ENCODE assay signal across 1 cellular context in the genomic region with DNA sequence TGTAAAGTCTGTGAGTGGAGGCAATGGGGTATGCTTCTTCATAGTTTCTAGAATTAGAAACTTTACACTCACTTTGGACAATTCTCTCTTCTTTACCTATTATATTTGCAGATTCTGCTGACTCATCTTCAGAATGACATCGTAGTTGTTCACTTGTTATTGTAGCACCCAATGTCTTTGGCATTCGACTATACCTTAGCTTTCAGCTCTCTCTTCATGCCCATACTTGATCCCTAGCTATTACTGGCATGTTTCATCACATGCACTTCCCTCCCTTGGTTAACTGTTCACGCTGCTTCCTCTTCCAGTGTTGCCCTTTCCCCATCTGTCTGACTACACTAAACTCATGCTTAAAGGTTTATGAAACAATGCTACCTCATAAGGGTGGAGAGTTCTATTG.
TF ChIP-seq lines count a peak whose summit lies in the region.

No MANE protein-coding gene starts in this region.

TF ChIP-seq in K562, 482 proteins besides CTCF, POLR2A, EP300 and RAD21 (continued from another document):
- TF ChIP-seq SOX6 (IDR thresholded peaks at IDR 0.05) (no peak), LARP7 (IDR thresholded peaks at IDR 0.05) (no peak), KLF1 (tag; IDR thresholded peaks at IDR 0.05) (no peak), KHSRP (IDR thresholded peaks at IDR 0.05) (no peak), MAFG (tag; conservative IDR thresholded peaks at IDR 0.05) (peak; percentile 95), NCOA6 (IDR thresholded peaks at IDR 0.05) (no peak), ZNF780A (CRISPR knock-in tag; IDR thresholded peaks at IDR 0.05) (no peak), NFE2L1 (tag; IDR thresholded peaks at IDR 0.05; ENCODE audit: borderline replicate concordance, low read depth) (peak; percentile 75), ZNF316 (IDR thresholded peaks at IDR 0.05) (peak; percentile 96), PPARD (CRISPR knock-in tag; IDR thresholded peaks at IDR 0.05) (no peak), ESRRA (IDR thresholded peaks at IDR 0.05; ENCODE audit: borderline replicate concordance, low read depth) (no peak), NCOA4 (IDR thresholded peaks at IDR 0.05; ENCODE audit: partially characterized antibody) (no peak), CREBBP (IDR thresholded peaks at IDR 0.05; ENCODE audit: low read depth, low read length) (no peak), MCM3 (IDR thresholded peaks at IDR 0.05) (no peak), MAFF (IDR thresholded peaks at IDR 0.05; ENCODE audit: low read length) (peak; percentile 77), DIDO1 (tag; IDR thresholded peaks at IDR 0.05; ENCODE audit: low read depth) (no peak), ELF4 (CRISPR knock-in tag; IDR thresholded peaks at IDR 0.05) (no peak), RBM15 (IDR thresholded peaks at IDR 0.05; ENCODE audit: insufficient read depth, low read length) (no peak), GATAD2B (IDR thresholded peaks at IDR 0.05; ENCODE audit: borderline replicate concordance) (no peak), ESRRB (CRISPR knock-in tag; IDR thresholded peaks at IDR 0.05; ENCODE audit: borderline replicate concordance) (no peak), MTA2 (IDR thresholded peaks at IDR 0.05; ENCODE audit: low read depth) (no peak), MAFK (IDR thresholded peaks at IDR 0.05; ENCODE audit: low read length) (peak; percentile 66; the same call in 1 of the 2 replicates), FUS (optimal IDR thresholded peaks at IDR 0.05; ENCODE audit: low read depth, low read length) (no peak), NFE2 (IDR thresholded peaks at IDR 0.05; ENCODE audit: low read depth) (peak; percentile 71)
- TF ChIP-seq, protein P1, sequence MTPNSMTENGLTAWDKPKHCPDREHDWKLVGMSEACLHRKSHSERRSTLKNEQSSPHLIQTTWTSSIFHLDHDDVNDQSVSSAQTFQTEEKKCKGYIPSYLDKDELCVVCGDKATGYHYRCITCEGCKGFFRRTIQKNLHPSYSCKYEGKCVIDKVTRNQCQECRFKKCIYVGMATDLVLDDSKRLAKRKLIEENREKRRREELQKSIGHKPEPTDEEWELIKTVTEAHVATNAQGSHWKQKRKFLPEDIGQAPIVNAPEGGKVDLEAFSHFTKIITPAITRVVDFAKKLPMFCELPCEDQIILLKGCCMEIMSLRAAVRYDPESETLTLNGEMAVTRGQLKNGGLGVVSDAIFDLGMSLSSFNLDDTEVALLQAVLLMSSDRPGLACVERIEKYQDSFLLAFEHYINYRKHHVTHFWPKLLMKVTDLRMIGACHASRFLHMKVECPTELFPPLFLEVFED (CRISPR knock-in tag; conservative IDR thresholded peaks at IDR 0.05), result no peak
